Comparison of ENCODE assay signal across 11 cellular contexts in genomic region chr4:40577588-40578253, GRCh38. TPM values are rescaled to one million over a fixed set of nuclear protein-coding genes. Genes with fewer than 3 reads are reported as not detected.
DNase-seq lines count a peak whose midpoint lies in the region; ATAC-seq and TF ChIP-seq lines count a peak whose summit lies in the region.
"Had no signal": no experiment of that assay in that cellular context is flagged by ENCODE, and none has a peak within 500 bp of the region (broad histone marks: within the 10 kb centered on the region; RNA-seq: fewer than 3 reads in every experiment).

No MANE protein-coding gene starts in this region.

- no peak overlapping the region for H3K9ac ChIP-seq in mesendoderm (ENCODE audit: low read length)

- H3K18ac ChIP-seq in mesendoderm (ENCODE audit: low read length): no peak overlapping the region

- H3K36me3 Mint-ChIP-seq in activated T-cell treated with anti-CD3 and anti-CD28 coated beads, Interleukin-2, amount 50 U/mL, for 72 hours (ENCODE audit: insufficient read depth in 2 of 2): peaks cover 0 to 2% of the 10 kb centered on the region in 2 donors
- H3K36me3 Mint-ChIP-seq in MCF 10A (ENCODE audit: insufficient read depth, unreplicated experiment): peaks cover 12% of the 10 kb centered on the region
- H3K36me3 Mint-ChIP-seq in type B pancreatic cell: peaks cover 6% of the 10 kb centered on the region
- H3K36me3 Mint-ChIP-seq: activated naive CD8-positive, alpha-beta T cell had no signal

- no peak overlapping the region for H4K5ac ChIP-seq in mesendoderm (ENCODE audit: low read length)

- no TSS peak for BruUV-seq in MCF 10A (replicated peaks; lab: Mats Ljungman, UMichigan)

- DNase-seq in activated T-cell treated with anti-CD3 and anti-CD28 coated beads, Interleukin-2, amount 50 U/mL, for 72 hours: no peak
- no peak for DNase-seq in activated T-cell treated with anti-CD3 and anti-CD28 coated beads, Interleukin-2, amount 50 U/mL, for 1 hour
- no peak for DNase-seq in MCF 10A (ENCODE audit: unreplicated experiment)
- DNase-seq in mesendoderm: peak; percentile 89
- DNase-seq in type B pancreatic cell (ENCODE audit: extremely low spot score, unreplicated experiment): no peak
- DNase-seq in nucleus accumbens (lab: John Stamatoyannopoulos, UW): no peak
- DNase-seq in MG63: no peak
- DNase-seq in caudate nucleus (lab: John Stamatoyannopoulos, UW): no peak
- DNase-seq: occipital lobe, T1000 had no signal

- peaks cover 5% of the 10 kb centered on the region for H3K79me1 ChIP-seq in mesendoderm (ENCODE audit: low read length)

- no peaks in the 10 kb centered on the region for H3K9me3 Mint-ChIP-seq in activated T-cell treated with anti-CD3 and anti-CD28 coated beads, Interleukin-2, amount 50 U/mL, for 72 hours
- H3K9me3 Mint-ChIP-seq in MCF 10A (ENCODE audit: unreplicated experiment): peaks cover 3% of the 10 kb centered on the region
- H3K9me3 Mint-ChIP-seq in type B pancreatic cell: no peaks in the 10 kb centered on the region

- H3K4me1 ChIP-seq in mesendoderm (ENCODE audit: control insufficient read depth, low read depth, low read length): peaks cover 10% of the 10 kb centered on the region

- POLR2A ChIA-PET in MCF 10A (lab: Yijun Ruan, JAX): interaction anchor here (0.6 to 1.1 kb wide), 5 partner anchors 13 to 558 kb away, joined by 3 to 5 read pairs (median 3); no protein-coding TSS in a partner anchor

- H3K4me3 Mint-ChIP-seq in activated T-cell treated with anti-CD3 and anti-CD28 coated beads, Interleukin-2, amount 50 U/mL, for 72 hours: no peak overlapping the region
- H3K4me3 Mint-ChIP-seq in MCF 10A (ENCODE audit: unreplicated experiment): no peak overlapping the region
- H3K4me3 Mint-ChIP-seq in type B pancreatic cell: peak overlapping the region; percentile 69
- H3K4me3 Mint-ChIP-seq: activated naive CD8-positive, alpha-beta T cell had no signal

- H4K8ac ChIP-seq in mesendoderm (ENCODE audit: low read depth, low read length): no peak overlapping the region

- H3K36me3 ChIP-seq in mesendoderm (ENCODE audit: control insufficient read depth, insufficient read depth, low read length) (no peaks in the 10 kb centered on the region), MG63 (no peaks in the 10 kb centered on the region)

- no peak overlapping the region for H3K56ac ChIP-seq in mesendoderm (ENCODE audit: low read length)

- no peak for ATAC-seq in activated T-cell treated with anti-CD3 and anti-CD28 coated beads, Interleukin-2, amount 50 U/mL, for 72 hours (replicated peaks in 1 of 2)

- CTCF ChIA-PET in MCF 10A (lab: Yijun Ruan, JAX): interaction anchor here (0.6 to 0.9 kb wide), 3 partner anchors 85 to 192 kb away, joined by 3 to 4 read pairs (median 4); no protein-coding TSS in a partner anchor

- no peaks in the 10 kb centered on the region for H3K9me3 ChIP-seq in MG63

- no peak overlapping the region for H3K4ac ChIP-seq in mesendoderm (ENCODE audit: low read depth, low read length)

- no peak overlapping the region for H3K4me2 ChIP-seq in mesendoderm (ENCODE audit: low read length)

- H3K27ac ChIP-seq in mesendoderm (ENCODE audit: low read depth, low read length): no peak overlapping the region
- H3K27ac ChIP-seq in caudate nucleus (ENCODE audit: low read depth, low read length): no peak overlapping the region

- H3K79me2 ChIP-seq in mesendoderm (ENCODE audit: control insufficient read depth, insufficient read depth, low read length): peaks cover 19% of the 10 kb centered on the region

- no peaks in the 10 kb centered on the region for H3K27me3 Mint-ChIP-seq in activated T-cell treated with anti-CD3 and anti-CD28 coated beads, Interleukin-2, amount 50 U/mL, for 72 hours (ENCODE audit: low read depth)
- H3K27me3 Mint-ChIP-seq in MCF 10A (ENCODE audit: insufficient read depth, unreplicated experiment): no peaks in the 10 kb centered on the region
- no peaks in the 10 kb centered on the region for H3K27me3 Mint-ChIP-seq in type B pancreatic cell
- H3K27me3 Mint-ChIP-seq: activated naive CD8-positive, alpha-beta T cell had no signal

- peaks cover 67% of the 10 kb centered on the region for H3K4me1 Mint-ChIP-seq in activated T-cell treated with anti-CD3 and anti-CD28 coated beads, Interleukin-2, amount 50 U/mL, for 72 hours (ENCODE audit: low read depth)
- H3K4me1 Mint-ChIP-seq in MCF 10A (ENCODE audit: insufficient read depth, unreplicated experiment): peaks cover 12% of the 10 kb centered on the region
- peaks cover 35% of the 10 kb centered on the region for H3K4me1 Mint-ChIP-seq in type B pancreatic cell (ENCODE audit: unreplicated experiment)

- no peak overlapping the region for H2BK5ac ChIP-seq in mesendoderm (ENCODE audit: low read length)

- TF ChIP-seq CTCF in MCF 10A (IDR thresholded peaks at IDR 0.05; ENCODE audit: unreplicated experiment) (no peak), type B pancreatic cell (conservative IDR thresholded peaks at IDR 0.05) (no peak)

- H3K27ac Mint-ChIP-seq in activated T-cell treated with anti-CD3 and anti-CD28 coated beads, Interleukin-2, amount 50 U/mL, for 72 hours: peak overlapping the region; percentile 64
- H3K27ac Mint-ChIP-seq in MCF 10A (ENCODE audit: low read depth, unreplicated experiment): peak overlapping the region; percentile 83
- H3K27ac Mint-ChIP-seq in type B pancreatic cell: peak overlapping the region; percentile 96
- H3K27ac Mint-ChIP-seq: activated naive CD8-positive, alpha-beta T cell had no signal

- H2BK120ac ChIP-seq in mesendoderm (ENCODE audit: low read depth, low read length): no peak overlapping the region

- no peak overlapping the region for H3K23ac ChIP-seq in mesendoderm (ENCODE audit: low read length)

- no peak overlapping the region for H2BK15ac ChIP-seq in mesendoderm (replicated peaks; ENCODE audit: low read depth)

- H3K4me3 ChIP-seq in mesendoderm (ENCODE audit: low read length): no peak overlapping the region
- no peak overlapping the region for H3K4me3 ChIP-seq in MG63

- H3K27me3 ChIP-seq in mesendoderm (ENCODE audit: insufficient read depth, low read length, poor library complexity) (no peaks in the 10 kb centered on the region), MG63 (no peaks in the 10 kb centered on the region)

- intact Hi-C loops in MCF 10A (cut with micrococcal nuclease): no loop called here

- WGBS in mesendoderm (ENCODE audit: extremely low coverage, insufficient coverage, low lambda C conversion rate): no CpG with 5 or more reads among the region's 5 CpGs

- no peak overlapping the region for H2AK5ac ChIP-seq in mesendoderm (ENCODE audit: low read length)

RNA-seq across cellular contexts. Expression of gene RBM47, which starts 51.9 kb away (rescaled TPM):
- total RNA-seq in activated T-cell treated with anti-CD3 and anti-CD28 coated beads, Interleukin-2, amount 50 U/mL, for 72 hours: 10 to 100 TPM; 10.9 to 12.0 TPM
- total RNA-seq in MCF 10A (2022) (1.8 and 2.0 TPM in 2 replicates), type B pancreatic cell (ENCODE audit: low replicate concordance) (53.5 and 97.1 TPM in 2 replicates)
- polyA plus RNA-seq in mesendoderm (2013, experiment 1 of 2): 50.9 TPM
- polyA plus RNA-seq in mesendoderm (2013, experiment 2 of 2): 51.8 TPM
- 0.66 TPM in 1 of 2 replicates, not detected in the other for total RNA-seq in MG63 (2014; rRNA removed; shearing (Covaris generic); ENCODE audit: low replicate concordance)
